In the genomic region with DNA sequence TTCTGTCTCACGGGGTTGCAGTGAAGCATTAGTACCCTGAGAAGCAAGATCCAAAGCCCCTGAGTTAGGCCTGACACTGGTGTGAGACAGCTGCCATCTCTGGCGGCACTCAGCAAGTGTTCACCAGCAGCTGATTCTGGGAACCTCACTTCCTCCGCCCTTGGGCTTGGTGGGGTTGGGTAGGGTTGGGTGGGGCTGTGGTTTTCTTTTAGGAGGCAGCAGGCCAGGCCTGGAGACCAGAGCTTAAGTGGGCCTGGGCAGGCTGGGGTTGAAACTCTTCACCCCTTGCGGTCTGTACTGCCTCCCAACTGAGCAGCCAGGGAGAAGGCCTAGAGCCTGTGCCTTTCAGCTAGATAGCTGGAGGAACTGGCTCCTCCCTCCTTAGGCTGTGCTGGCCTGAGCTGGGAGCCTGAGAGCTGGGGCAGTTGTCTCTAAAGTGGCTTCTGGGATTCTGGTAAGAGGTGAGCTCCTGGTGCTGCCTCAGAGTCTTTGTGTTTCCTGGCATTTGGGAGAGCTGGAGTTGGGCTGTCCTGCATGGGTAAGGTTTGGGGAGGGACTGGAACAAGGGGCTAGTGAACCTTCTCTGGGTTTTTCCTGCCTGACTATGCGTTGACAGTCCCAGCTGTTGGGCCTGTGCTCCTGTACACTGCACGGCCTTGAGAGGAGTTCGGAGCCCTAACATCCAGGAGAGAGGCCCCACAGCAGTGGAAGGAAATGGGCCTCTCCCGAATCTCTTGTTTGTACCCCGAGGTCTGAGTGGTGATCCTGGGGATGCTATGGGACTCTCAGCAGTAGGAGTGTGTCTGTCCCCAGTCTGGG, we compare ENCODE assay signal across 1 cellular context.
TF ChIP-seq lines count a peak whose summit lies in the region.

No MANE protein-coding gene starts in this region.

TF ChIP-seq in K562, 482 proteins besides CTCF, POLR2A, EP300 and RAD21 (continued from another document and continues in another):
- no peak for TF ChIP-seq PRMT5 (CRISPR knock-in tag; IDR thresholded peaks at IDR 0.05)
- TF ChIP-seq POLR3G (IDR thresholded peaks at IDR 0.05; ENCODE audit: extremely low read depth, insufficient read length, insufficient replicate concordance) = no peak
- TF ChIP-seq, protein P1, sequence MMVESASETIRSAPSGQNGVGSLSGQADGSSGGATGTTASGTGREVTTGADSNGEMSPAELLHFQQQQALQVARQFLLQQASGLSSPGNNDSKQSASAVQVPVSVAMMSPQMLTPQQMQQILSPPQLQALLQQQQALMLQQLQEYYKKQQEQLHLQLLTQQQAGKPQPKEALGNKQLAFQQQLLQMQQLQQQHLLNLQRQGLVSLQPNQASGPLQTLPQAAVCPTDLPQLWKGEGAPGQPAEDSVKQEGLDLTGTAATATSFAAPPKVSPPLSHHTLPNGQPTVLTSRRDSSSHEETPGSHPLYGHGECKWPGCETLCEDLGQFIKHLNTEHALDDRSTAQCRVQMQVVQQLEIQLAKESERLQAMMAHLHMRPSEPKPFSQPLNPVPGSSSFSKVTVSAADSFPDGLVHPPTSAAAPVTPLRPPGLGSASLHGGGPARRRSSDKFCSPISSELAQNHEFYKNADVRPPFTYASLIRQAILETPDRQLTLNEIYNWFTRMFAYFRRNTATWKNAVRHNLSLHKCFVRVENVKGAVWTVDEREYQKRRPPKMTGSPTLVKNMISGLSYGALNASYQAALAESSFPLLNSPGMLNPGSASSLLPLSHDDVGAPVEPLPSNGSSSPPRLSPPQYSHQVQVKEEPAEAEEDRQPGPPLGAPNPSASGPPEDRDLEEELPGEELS (CRISPR knock-in tag; IDR thresholded peaks at IDR 0.05; ENCODE audit: borderline replicate concordance) = no peak
- no peak for TF ChIP-seq SRSF1 (IDR thresholded peaks at IDR 0.05; ENCODE audit: low read depth, low read length)
- TF ChIP-seq ZNF431 (CRISPR knock-in tag; IDR thresholded peaks at IDR 0.05) = no peak
- TF ChIP-seq ZNF165 (CRISPR knock-in tag; IDR thresholded peaks at IDR 0.05; ENCODE audit: borderline replicate concordance) = no peak
- TF ChIP-seq NFRKB (IDR thresholded peaks at IDR 0.05; ENCODE audit: low read depth) = no peak
- TF ChIP-seq, protein P2, sequence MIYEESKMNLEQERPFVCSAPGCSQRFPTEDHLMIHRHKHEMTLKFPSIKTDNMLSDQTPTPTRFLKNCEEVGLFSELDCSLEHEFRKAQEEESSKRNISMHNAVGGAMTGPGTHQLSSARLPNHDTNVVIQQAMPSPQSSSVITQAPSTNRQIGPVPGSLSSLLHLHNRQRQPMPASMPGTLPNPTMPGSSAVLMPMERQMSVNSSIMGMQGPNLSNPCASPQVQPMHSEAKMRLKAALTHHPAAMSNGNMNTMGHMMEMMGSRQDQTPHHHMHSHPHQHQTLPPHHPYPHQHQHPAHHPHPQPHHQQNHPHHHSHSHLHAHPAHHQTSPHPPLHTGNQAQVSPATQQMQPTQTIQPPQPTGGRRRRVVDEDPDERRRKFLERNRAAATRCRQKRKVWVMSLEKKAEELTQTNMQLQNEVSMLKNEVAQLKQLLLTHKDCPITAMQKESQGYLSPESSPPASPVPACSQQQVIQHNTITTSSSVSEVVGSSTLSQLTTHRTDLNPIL (CRISPR knock-in tag; IDR thresholded peaks at IDR 0.05) = no peak
- TF ChIP-seq MAFG (tag; conservative IDR thresholded peaks at IDR 0.05) = no peak
- TF ChIP-seq STAT5B (CRISPR knock-in tag; IDR thresholded peaks at IDR 0.05) = no peak
- TF ChIP-seq TBL1XR1 (IDR thresholded peaks at IDR 0.05; ENCODE audit: low read length in 2 of 2) = 0 out of 4 replicates have a peak, but pooled peaks of 1 of the 2 experiments have one; percentile 6
- no peak for TF ChIP-seq SIX5 (IDR thresholded peaks at IDR 0.05; ENCODE audit: borderline replicate concordance in 1 of 2, insufficient read depth in 1 of 2, low read depth in 1 of 2, low read length in 2 of 2)
- no peak for TF ChIP-seq ZNF75A (CRISPR knock-in tag; IDR thresholded peaks at IDR 0.05)
- no peak for TF ChIP-seq NONO (IDR thresholded peaks at IDR 0.05; ENCODE audit: low read depth in 2 of 2, low read length in 1 of 2)
- TF ChIP-seq, protein P3, sequence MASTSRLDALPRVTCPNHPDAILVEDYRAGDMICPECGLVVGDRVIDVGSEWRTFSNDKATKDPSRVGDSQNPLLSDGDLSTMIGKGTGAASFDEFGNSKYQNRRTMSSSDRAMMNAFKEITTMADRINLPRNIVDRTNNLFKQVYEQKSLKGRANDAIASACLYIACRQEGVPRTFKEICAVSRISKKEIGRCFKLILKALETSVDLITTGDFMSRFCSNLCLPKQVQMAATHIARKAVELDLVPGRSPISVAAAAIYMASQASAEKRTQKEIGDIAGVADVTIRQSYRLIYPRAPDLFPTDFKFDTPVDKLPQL (IDR thresholded peaks at IDR 0.05; ENCODE audit: extremely low read depth, insufficient read length) = no peak
- 0 out of 4 replicates have a peak, but pooled peaks of 1 of the 2 experiments have one; percentile 36 for TF ChIP-seq ETV6 (IDR thresholded peaks at IDR 0.05; ENCODE audit: borderline replicate concordance in 1 of 2, low read depth in 2 of 2, low read length in 1 of 2)
- TF ChIP-seq ETV6 (CRISPR knock-in tag; IDR thresholded peaks at IDR 0.05; ENCODE audit: borderline replicate concordance) = no peak
- no peak for TF ChIP-seq HCFC1 (IDR thresholded peaks at IDR 0.05; ENCODE audit: low read depth, low read length)
- no peak for TF ChIP-seq JUNB (CRISPR knock-in tag; conservative IDR thresholded peaks at IDR 0.05)
- no peak for TF ChIP-seq ZBED1 (IDR thresholded peaks at IDR 0.05)
- no peak for TF ChIP-seq MCM2 (IDR thresholded peaks at IDR 0.05; ENCODE audit: low read depth)
- TF ChIP-seq CBFA2T2 (conservative IDR thresholded peaks at IDR 0.05) = 0 out of 2 replicates have a peak, but pooled peaks have one; percentile 9
- TF ChIP-seq, protein P4, sequence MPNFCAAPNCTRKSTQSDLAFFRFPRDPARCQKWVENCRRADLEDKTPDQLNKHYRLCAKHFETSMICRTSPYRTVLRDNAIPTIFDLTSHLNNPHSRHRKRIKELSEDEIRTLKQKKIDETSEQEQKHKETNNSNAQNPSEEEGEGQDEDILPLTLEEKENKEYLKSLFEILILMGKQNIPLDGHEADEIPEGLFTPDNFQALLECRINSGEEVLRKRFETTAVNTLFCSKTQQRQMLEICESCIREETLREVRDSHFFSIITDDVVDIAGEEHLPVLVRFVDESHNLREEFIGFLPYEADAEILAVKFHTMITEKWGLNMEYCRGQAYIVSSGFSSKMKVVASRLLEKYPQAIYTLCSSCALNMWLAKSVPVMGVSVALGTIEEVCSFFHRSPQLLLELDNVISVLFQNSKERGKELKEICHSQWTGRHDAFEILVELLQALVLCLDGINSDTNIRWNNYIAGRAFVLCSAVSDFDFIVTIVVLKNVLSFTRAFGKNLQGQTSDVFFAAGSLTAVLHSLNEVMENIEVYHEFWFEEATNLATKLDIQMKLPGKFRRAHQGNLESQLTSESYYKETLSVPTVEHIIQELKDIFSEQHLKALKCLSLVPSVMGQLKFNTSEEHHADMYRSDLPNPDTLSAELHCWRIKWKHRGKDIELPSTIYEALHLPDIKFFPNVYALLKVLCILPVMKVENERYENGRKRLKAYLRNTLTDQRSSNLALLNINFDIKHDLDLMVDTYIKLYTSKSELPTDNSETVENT (CRISPR knock-in tag; IDR thresholded peaks at IDR 0.05) = no peak
- TF ChIP-seq LEF1 (IDR thresholded peaks at IDR 0.05) = no peak
- TF ChIP-seq RFX1 (IDR thresholded peaks at IDR 0.05) = no peak
- TF ChIP-seq, protein P5, sequence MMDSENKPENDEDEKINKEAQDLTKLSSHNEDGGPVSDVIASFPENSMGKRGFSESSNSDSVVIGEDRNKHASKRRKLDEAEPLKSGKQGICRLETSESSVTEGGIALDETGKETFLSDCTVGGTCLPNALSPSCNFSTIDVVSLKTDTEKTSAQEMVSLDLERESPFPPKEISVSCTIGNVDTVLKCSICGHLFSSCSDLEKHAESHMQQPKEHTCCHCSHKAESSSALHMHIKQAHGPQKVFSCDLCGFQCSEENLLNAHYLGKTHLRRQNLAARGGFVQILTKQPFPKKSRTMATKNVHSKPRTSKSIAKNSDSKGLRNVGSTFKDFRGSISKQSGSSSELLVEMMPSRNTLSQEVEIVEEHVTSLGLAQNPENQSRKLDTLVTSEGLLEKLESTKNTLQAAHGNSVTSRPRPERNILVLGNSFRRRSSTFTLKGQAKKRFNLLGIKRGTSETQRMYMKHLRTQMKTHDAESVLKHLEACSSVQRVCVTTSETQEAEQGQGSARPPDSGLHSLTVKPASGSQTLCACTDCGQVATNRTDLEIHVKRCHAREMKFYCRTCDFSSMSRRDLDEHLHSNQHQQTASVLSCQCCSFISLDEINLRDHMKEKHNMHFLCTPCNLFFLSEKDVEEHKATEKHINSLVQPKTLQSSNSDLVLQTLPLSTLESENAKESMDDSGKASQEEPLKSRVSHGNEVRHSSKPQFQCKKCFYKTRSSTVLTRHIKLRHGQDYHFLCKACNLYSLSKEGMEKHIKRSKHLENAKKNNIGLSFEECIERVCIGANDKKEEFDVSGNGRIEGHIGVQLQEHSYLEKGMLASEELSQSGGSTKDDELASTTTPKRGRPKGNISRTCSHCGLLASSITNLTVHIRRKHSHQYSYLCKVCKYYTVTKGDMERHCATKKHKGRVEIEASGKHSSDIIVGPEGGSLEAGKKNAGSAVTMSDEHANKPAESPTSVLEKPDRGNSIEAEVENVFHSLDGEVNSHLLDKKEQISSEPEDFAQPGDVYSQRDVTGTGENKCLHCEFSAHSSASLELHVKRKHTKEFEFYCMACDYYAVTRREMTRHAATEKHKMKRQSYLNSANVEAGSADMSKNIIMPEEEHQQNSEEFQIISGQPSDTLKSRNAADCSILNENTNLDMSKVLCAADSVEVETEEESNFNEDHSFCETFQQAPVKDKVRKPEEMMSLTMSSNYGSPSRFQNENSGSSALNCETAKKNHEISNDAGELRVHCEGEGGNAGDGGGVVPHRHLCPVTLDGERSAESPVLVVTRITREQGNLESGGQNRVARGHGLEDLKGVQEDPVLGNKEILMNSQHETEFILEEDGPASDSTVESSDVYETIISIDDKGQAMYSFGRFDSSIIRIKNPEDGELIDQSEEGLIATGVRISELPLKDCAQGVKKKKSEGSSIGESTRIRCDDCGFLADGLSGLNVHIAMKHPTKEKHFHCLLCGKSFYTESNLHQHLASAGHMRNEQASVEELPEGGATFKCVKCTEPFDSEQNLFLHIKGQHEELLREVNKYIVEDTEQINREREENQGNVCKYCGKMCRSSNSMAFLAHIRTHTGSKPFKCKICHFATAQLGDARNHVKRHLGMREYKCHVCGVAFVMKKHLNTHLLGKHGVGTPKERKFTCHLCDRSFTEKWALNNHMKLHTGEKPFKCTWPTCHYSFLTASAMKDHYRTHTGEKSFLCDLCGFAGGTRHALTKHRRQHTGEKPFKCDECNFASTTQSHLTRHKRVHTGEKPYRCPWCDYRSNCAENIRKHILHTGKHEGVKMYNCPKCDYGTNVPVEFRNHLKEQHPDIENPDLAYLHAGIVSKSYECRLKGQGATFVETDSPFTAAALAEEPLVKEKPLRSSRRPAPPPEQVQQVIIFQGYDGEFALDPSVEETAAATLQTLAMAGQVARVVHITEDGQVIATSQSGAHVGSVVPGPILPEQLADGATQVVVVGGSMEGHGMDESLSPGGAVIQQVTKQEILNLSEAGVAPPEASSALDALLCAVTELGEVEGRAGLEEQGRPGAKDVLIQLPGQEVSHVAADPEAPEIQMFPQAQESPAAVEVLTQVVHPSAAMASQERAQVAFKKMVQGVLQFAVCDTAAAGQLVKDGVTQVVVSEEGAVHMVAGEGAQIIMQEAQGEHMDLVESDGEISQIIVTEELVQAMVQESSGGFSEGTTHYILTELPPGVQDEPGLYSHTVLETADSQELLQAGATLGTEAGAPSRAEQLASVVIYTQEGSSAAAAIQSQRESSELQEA (IDR thresholded peaks at IDR 0.05; ENCODE audit: low read depth) = 0 out of 2 replicates have a peak, but pooled peaks have one; percentile 2
- TF ChIP-seq ZNF347 (CRISPR knock-in tag; IDR thresholded peaks at IDR 0.05; ENCODE audit: low read depth) = no peak
- no peak for TF ChIP-seq ZNF175 (CRISPR knock-in tag; IDR thresholded peaks at IDR 0.05; ENCODE audit: low read depth)
- TF ChIP-seq HDAC8 (tag; IDR thresholded peaks at IDR 0.05) = no peak
- TF ChIP-seq, protein P6, sequence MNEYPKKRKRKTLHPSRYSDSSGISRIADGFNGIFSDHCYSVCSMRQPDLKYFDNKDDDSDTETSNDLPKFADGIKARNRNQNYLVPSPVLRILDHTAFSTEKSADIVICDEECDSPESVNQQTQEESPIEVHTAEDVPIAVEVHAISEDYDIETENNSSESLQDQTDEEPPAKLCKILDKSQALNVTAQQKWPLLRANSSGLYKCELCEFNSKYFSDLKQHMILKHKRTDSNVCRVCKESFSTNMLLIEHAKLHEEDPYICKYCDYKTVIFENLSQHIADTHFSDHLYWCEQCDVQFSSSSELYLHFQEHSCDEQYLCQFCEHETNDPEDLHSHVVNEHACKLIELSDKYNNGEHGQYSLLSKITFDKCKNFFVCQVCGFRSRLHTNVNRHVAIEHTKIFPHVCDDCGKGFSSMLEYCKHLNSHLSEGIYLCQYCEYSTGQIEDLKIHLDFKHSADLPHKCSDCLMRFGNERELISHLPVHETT (CRISPR knock-in tag; conservative IDR thresholded peaks at IDR 0.05 in 1 of 2, IDR thresholded peaks at IDR 0.05 in 1 of 2) = peak in 1 of 2 experiments; percentile 63; a peak in 2 of 4 replicates
- TF ChIP-seq DIDO1 (tag; IDR thresholded peaks at IDR 0.05; ENCODE audit: low read depth) = no peak
- TF ChIP-seq HSF4 (CRISPR knock-in tag; IDR thresholded peaks at IDR 0.05; ENCODE audit: borderline replicate concordance) = no peak
- TF ChIP-seq FUS (optimal IDR thresholded peaks at IDR 0.05; ENCODE audit: low read depth, low read length) = no peak
- TF ChIP-seq, protein P7, sequence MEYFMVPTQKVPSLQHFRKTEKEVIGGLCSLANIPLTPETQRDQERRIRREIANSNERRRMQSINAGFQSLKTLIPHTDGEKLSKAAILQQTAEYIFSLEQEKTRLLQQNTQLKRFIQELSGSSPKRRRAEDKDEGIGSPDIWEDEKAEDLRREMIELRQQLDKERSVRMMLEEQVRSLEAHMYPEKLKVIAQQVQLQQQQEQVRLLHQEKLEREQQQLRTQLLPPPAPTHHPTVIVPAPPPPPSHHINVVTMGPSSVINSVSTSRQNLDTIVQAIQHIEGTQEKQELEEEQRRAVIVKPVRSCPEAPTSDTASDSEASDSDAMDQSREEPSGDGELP (CRISPR knock-in tag; IDR thresholded peaks at IDR 0.05; ENCODE audit: borderline replicate concordance) = peak; percentile 97
- TF ChIP-seq SRSF7 (optimal IDR thresholded peaks at IDR 0.05; ENCODE audit: low read depth, low read length) = no peak
- 0 out of 2 replicates have a peak, but pooled peaks have one; percentile 4 for TF ChIP-seq ZNF384 (IDR thresholded peaks at IDR 0.05; ENCODE audit: low read depth, low read length)
- TF ChIP-seq ZNF408 (CRISPR knock-in tag; IDR thresholded peaks at IDR 0.05; ENCODE audit: low read depth) = no peak
- peak in 1 of 2 experiments; percentile 54; a peak in 2 of 4 replicates for TF ChIP-seq KDM1A (IDR thresholded peaks at IDR 0.05)
- TF ChIP-seq, protein P8, sequence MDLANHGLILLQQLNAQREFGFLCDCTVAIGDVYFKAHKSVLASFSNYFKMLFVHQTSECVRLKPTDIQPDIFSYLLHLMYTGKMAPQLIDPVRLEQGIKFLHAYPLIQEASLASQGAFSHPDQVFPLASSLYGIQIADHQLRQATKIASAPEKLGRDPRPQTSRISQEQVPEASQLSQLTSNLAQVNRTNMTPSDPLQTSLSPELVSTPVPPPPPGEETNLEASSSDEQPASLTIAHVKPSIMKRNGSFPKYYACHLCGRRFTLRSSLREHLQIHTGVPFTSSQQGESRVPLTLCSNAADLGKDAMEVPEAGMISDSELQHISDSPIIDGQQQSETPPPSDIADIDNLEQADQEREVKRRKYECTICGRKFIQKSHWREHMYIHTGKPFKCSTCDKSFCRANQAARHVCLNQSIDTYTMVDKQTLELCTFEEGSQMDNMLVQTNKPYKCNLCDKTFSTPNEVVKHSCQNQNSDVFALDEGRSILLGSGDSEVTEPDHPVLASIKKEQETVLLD (IDR thresholded peaks at IDR 0.05) = no peak; the same call in 1 of the 2 replicates
- TF ChIP-seq ARID2 (IDR thresholded peaks at IDR 0.05) = no peak
